Comparison of ENCODE assay signal across 22 cellular contexts in the genomic region with DNA sequence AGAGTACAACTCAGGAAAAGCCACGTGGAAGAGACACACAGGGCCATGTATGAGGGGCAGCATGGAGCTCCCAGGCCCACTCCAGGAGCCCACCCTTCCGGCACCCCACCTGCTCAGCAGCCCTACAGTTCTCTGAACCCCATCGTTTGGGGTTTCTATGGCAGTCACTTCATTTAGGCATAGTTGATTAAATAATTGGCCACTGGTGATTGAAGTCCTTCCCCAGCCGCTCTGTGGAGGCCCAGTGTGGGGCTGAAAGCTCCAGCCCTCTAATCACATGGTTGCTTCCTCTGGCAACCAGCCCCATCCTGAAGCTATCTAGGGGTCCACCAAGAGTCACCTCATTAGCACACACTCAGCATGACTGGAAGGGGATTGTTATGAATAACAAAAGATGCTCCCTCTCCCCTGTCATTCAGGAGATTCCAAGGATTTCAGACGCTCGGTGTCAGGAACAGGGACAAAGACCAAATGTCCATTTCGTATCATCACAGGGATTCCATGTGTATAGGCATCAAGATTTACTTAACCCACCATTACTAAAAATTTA. TPM values are rescaled to one million over a fixed set of nuclear protein-coding genes. Genes with fewer than 3 reads are reported as not detected.
"Had no signal": no experiment of that assay in that cellular context is flagged by ENCODE, and none has a peak within 500 bp of the region (broad histone marks: within the 10 kb centered on the region; RNA-seq: fewer than 3 reads in every experiment).

No MANE protein-coding gene starts in this region.

- H3K9me3 Mint-ChIP-seq: central memory CD8-positive, alpha-beta T cell; memory B cell; natural killer cell treated with Interleukin-12 subunit alpha and Interleukin-12 subunit beta and Interleukin-15 and Interleukin-18, amount 100 ng/mL, for 72 hours had no signal

- H3K36me3 Mint-ChIP-seq: immature natural killer cell; memory B cell; natural killer cell treated with Interleukin-12 subunit alpha and Interleukin-12 subunit beta and Interleukin-15 and Interleukin-18, amount 100 ng/mL, for 72 hours; neural progenitor cell had no signal

- H3K4me1 Mint-ChIP-seq: neural progenitor cell had no signal

- ATAC-seq: sciatic nerve had no signal

- H3K27ac ChIP-seq: left ventricle myocardium inferior, lower lobe of right lung, neural progenitor cell, parathyroid adenoma, prostate gland, stomach, thoracic aorta, transverse colon had no signal

- H3K27ac Mint-ChIP-seq: immature natural killer cell; memory B cell; natural killer cell treated with Interleukin-12 subunit alpha and Interleukin-12 subunit beta and Interleukin-15 and Interleukin-18, amount 100 ng/mL, for 72 hours; neural progenitor cell had no signal

- H3K9me3 ChIP-seq: lower lobe of right lung, prostate gland, stomach, thoracic aorta, transverse colon had no signal

- H3K27me3 ChIP-seq: neural progenitor cell had no signal

- H3K4me3 Mint-ChIP-seq: central memory CD8-positive, alpha-beta T cell; immature natural killer cell; memory B cell; natural killer cell treated with Interleukin-12 subunit alpha and Interleukin-12 subunit beta and Interleukin-15 and Interleukin-18, amount 100 ng/mL, for 72 hours; neural progenitor cell had no signal

- H3K36me3 ChIP-seq: left ventricle myocardium inferior, lower lobe of right lung, neural progenitor cell, prostate gland, stomach, thoracic aorta, transverse colon had no signal

- H3K9ac ChIP-seq: neural progenitor cell, parathyroid adenoma had no signal

- H3K4me1 ChIP-seq: left ventricle myocardium inferior, lower lobe of right lung, neural progenitor cell, parathyroid adenoma, prostate gland, stomach, transverse colon had no signal

- H3K4me3 ChIP-seq: left ventricle myocardium inferior, lower lobe of right lung, neural progenitor cell, prostate gland, stomach, thoracic aorta, transverse colon had no signal

- DNase-seq: foreskin melanocyte, hippocampal formation, midbrain had no signal

RNA-seq across cellular contexts. Expression of gene S100A7A, which starts 12.2 kb away (rescaled TPM):
- total RNA-seq: endothelial cell of umbilical vein; left ventricle myocardium inferior; lower lobe of right lung; natural killer cell treated with Interleukin-12 subunit alpha and Interleukin-12 subunit beta and Interleukin-15 and Interleukin-18, amount 100 ng/mL, for 72 hours; omental fat pad; prostate gland; renal cortical epithelial cell; sciatic nerve; skeletal muscle tissue; stomach; thoracic aorta; transverse colon; ureter had no signal
- polyA plus RNA-seq: endothelial cell of umbilical vein, immature natural killer cell, keratinocyte had no signal

RNA-seq across cellular contexts. Expression of gene S100A8, which starts 13.3 kb away (rescaled TPM):
- total RNA-seq: endothelial cell of umbilical vein, renal cortical epithelial cell had no signal
- polyA plus RNA-seq: endothelial cell of umbilical vein had no signal

RNA-seq across cellular contexts. Expression of gene S100A12, which starts 28.7 kb away (rescaled TPM):
- total RNA-seq: endothelial cell of umbilical vein; natural killer cell treated with Interleukin-12 subunit alpha and Interleukin-12 subunit beta and Interleukin-15 and Interleukin-18, amount 100 ng/mL, for 72 hours; prostate gland; renal cortical epithelial cell; transverse colon; ureter had no signal
- polyA plus RNA-seq: endothelial cell of umbilical vein had no signal

RNA-seq across cellular contexts. Expression of gene S100A9, which starts 46.5 kb away (rescaled TPM):
- total RNA-seq: endothelial cell of umbilical vein had no signal
- polyA plus RNA-seq: endothelial cell of umbilical vein had no signal

RNA-seq across cellular contexts. Expression of gene PGLYRP4, which starts 55.5 kb away (rescaled TPM):
- total RNA-seq: endothelial cell of umbilical vein; left ventricle myocardium inferior; natural killer cell treated with Interleukin-12 subunit alpha and Interleukin-12 subunit beta and Interleukin-15 and Interleukin-18, amount 100 ng/mL, for 72 hours; omental fat pad; prostate gland; renal cortical epithelial cell; sciatic nerve; skeletal muscle tissue; stomach; thoracic aorta; transverse colon had no signal
- polyA plus RNA-seq: endothelial cell of umbilical vein, immature natural killer cell had no signal
